ENCODE assay signal across 1 cellular context in genomic region chr20:63896136-63896890, GRCh38.
A peak's percentile ranks its signal among the peaks of the same experiment; 100 is the strongest.
TF ChIP-seq lines count a peak whose summit lies in the region.

No MANE protein-coding gene starts in this region.

TF ChIP-seq in HepG2, 621 proteins besides CTCF, POLR2A, EP300 and RAD21 (continued from another document and continues in another):
- TF ChIP-seq FOXP4 (CRISPR knock-in tag; IDR thresholded peaks at IDR 0.05): peak; percentile 91
- TF ChIP-seq GTF3A (CRISPR knock-in tag; conservative IDR thresholded peaks at IDR 0.05): peak; percentile 87; the same call in 1 of the 2 replicates
- TF ChIP-seq ZSCAN21 (CRISPR knock-in tag; IDR thresholded peaks at IDR 0.05; ENCODE audit: borderline replicate concordance): no peak; the same call in 1 of the 2 replicates
- no peak for TF ChIP-seq ZNF446 (CRISPR knock-in tag; IDR thresholded peaks at IDR 0.05)
- TF ChIP-seq PREB (CRISPR knock-in tag; IDR thresholded peaks at IDR 0.05): 0 out of 2 replicates have a peak, but pooled peaks have one; percentile 62
- peak; percentile 85 for TF ChIP-seq MNT (IDR thresholded peaks at IDR 0.05)
- no peak for TF ChIP-seq ZFP36L1 (CRISPR knock-in tag; IDR thresholded peaks at IDR 0.05)
- TF ChIP-seq ZNF354B (CRISPR knock-in tag; IDR thresholded peaks at IDR 0.05): peak; percentile 97
- TF ChIP-seq GABPB1 (CRISPR knock-in tag; IDR thresholded peaks at IDR 0.05): peak; percentile 87; the same call in 1 of the 2 replicates
- peak; percentile 96 for TF ChIP-seq TBX2 (CRISPR knock-in tag; IDR thresholded peaks at IDR 0.05; ENCODE audit: borderline replicate concordance)
- 0 out of 2 replicates have a peak, but pooled peaks have one; percentile 70 for TF ChIP-seq FIP1L1 (IDR thresholded peaks at IDR 0.05; ENCODE audit: borderline replicate concordance, insufficient read depth, low read depth, low read length)
- no peak for TF ChIP-seq ZNF180 (CRISPR knock-in tag; IDR thresholded peaks at IDR 0.05; ENCODE audit: borderline replicate concordance, low read depth)
- peak; percentile 8 for TF ChIP-seq RBM39 (IDR thresholded peaks at IDR 0.05; ENCODE audit: low read depth, low read length, poor library complexity, severe bottlenecking)
- no peak for TF ChIP-seq GLMP (CRISPR knock-in tag; IDR thresholded peaks at IDR 0.05; ENCODE audit: borderline replicate concordance)
- 0 out of 2 replicates have a peak, but pooled peaks have one; percentile 31 for TF ChIP-seq ZNF740 (CRISPR knock-in tag; IDR thresholded peaks at IDR 0.05)
- TF ChIP-seq MXD3 (CRISPR knock-in tag; IDR thresholded peaks at IDR 0.05): peak; percentile 30; the same call in 1 of the 2 replicates
- TF ChIP-seq HMG20A (CRISPR knock-in tag; IDR thresholded peaks at IDR 0.05; ENCODE audit: borderline replicate concordance): no peak
- TF ChIP-seq ZNF563 (CRISPR knock-in tag; IDR thresholded peaks at IDR 0.05): no peak; the same call in 1 of the 2 replicates
- TF ChIP-seq ZNF549 (CRISPR knock-in tag; IDR thresholded peaks at IDR 0.05): no peak
- TF ChIP-seq YY1 (IDR thresholded peaks at IDR 0.05; ENCODE audit: insufficient read depth, insufficient replicate concordance, low read depth, low read length): no peak
- no peak for TF ChIP-seq ATF7 (IDR thresholded peaks at IDR 0.05)
- no peak for TF ChIP-seq ATF7 (CRISPR knock-in tag; IDR thresholded peaks at IDR 0.05)
- no peak; the same call in 1 of the 2 replicates for TF ChIP-seq ZNF607 (CRISPR knock-in tag; IDR thresholded peaks at IDR 0.05; ENCODE audit: borderline replicate concordance)
- TF ChIP-seq ZNF101 (CRISPR knock-in tag; IDR thresholded peaks at IDR 0.05; ENCODE audit: borderline replicate concordance, low read depth): no peak
- TF ChIP-seq ZNF382 (CRISPR knock-in tag; IDR thresholded peaks at IDR 0.05; ENCODE audit: borderline replicate concordance): no peak
- peak; percentile 63; the same call in 1 of the 2 replicates for TF ChIP-seq ZNF704 (CRISPR knock-in tag; IDR thresholded peaks at IDR 0.05; ENCODE audit: borderline replicate concordance)
- 0 out of 2 replicates have a peak, but pooled peaks have one; percentile 73 for TF ChIP-seq ATAD3A (CRISPR knock-in tag; IDR thresholded peaks at IDR 0.05)
- TF ChIP-seq ZNF780A (CRISPR knock-in tag; IDR thresholded peaks at IDR 0.05): no peak
- no peak; the same call in 1 of the 2 replicates for TF ChIP-seq TRAFD1 (CRISPR knock-in tag; IDR thresholded peaks at IDR 0.05; ENCODE audit: borderline replicate concordance)
- peak; percentile 20; the same call in 1 of the 2 replicates for TF ChIP-seq ZFP1 (CRISPR knock-in tag; IDR thresholded peaks at IDR 0.05)
- TF ChIP-seq ZHX2 (IDR thresholded peaks at IDR 0.05; ENCODE audit: low read depth): no peak
- TF ChIP-seq ZHX2 (CRISPR knock-in tag; IDR thresholded peaks at IDR 0.05; ENCODE audit: borderline replicate concordance): peak; percentile 67; the same call in 1 of the 2 replicates
- TF ChIP-seq ETV6 (CRISPR knock-in tag; conservative IDR thresholded peaks at IDR 0.05): peak; percentile 58; the same call in 1 of the 2 replicates
- TF ChIP-seq ZNF432 (CRISPR knock-in tag; IDR thresholded peaks at IDR 0.05; ENCODE audit: borderline replicate concordance): no peak
- no peak for TF ChIP-seq TAF15 (IDR thresholded peaks at IDR 0.05; ENCODE audit: low read depth, low read length, poor library complexity, severe bottlenecking)
- TF ChIP-seq RNF219 (CRISPR knock-in tag; IDR thresholded peaks at IDR 0.05): 0 out of 2 replicates have a peak, but pooled peaks have one; percentile 55
- no peak; the same call in 1 of the 2 replicates for TF ChIP-seq PPARG (CRISPR knock-in tag; conservative IDR thresholded peaks at IDR 0.05)
- TF ChIP-seq ZNF33B (CRISPR knock-in tag; IDR thresholded peaks at IDR 0.05): no peak
- 0 out of 2 replicates have a peak, but pooled peaks have one; percentile 3 for TF ChIP-seq ZNF3 (CRISPR knock-in tag; IDR thresholded peaks at IDR 0.05)
